ENCODE assay signal across 11 cellular contexts in the genomic region with DNA sequence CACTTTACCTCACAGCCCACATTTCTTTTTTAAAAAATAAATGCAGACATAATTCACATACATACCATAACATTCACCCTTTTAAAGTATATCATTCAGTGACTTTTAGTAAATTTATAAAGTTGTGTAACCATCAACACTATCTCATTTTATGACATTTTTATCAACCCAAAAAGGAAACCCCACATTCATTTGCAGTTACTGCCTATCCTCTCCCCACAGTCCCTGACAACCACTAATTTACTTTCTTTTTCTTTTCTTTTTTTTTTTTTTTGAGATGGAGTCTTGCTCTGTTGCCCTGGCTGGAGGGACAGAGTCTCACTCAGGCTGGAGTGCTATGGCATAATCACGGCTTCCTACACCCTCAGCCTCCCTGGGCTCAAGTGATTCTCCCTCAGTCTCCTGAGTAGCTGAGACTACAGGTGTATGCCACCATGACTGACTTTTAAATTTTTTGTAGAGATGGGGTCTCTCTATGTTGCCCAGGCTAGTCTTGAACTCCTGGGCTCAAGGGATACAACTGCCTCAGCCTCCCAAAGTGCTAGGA. TPM values are rescaled to one million over a fixed set of nuclear protein-coding genes. Genes with fewer than 3 reads are reported as not detected.
DNase-seq lines count a peak whose midpoint lies in the region; ATAC-seq and TF ChIP-seq lines count a peak whose summit lies in the region.
"Had no signal": no experiment of that assay in that cellular context is flagged by ENCODE, and none has a peak within 500 bp of the region (broad histone marks: within the 10 kb centered on the region; RNA-seq: fewer than 3 reads in every experiment).

No MANE protein-coding gene starts in this region.

- intact Hi-C loops in transverse colon (cut with DNase I; ENCODE audit: low total_unique reads): no loop called here

- no peak overlapping the region for H3K4me3 ChIP-seq in transverse colon
- H3K4me3 ChIP-seq: colonic mucosa had no signal

- no peak for TF ChIP-seq POLR2A in transverse colon (IDR thresholded peaks at IDR 0.05)

- no peaks in the 10 kb centered on the region for H3K9me3 ChIP-seq in transverse colon
- H3K9me3 ChIP-seq: colonic mucosa had no signal

- H3K9me3 Mint-ChIP-seq in activated naive CD4-positive, alpha-beta T cell treated with anti-CD3 and anti-CD28 coated beads, Interleukin-2, amount 50 U/mL, for 24 hours: no peaks in the 10 kb centered on the region
- no peaks in the 10 kb centered on the region for H3K9me3 Mint-ChIP-seq in activated naive CD4-positive, alpha-beta T cell treated with anti-CD3 and anti-CD28 coated beads, Interleukin-2, amount 50 U/mL, for 72 hours

- peak overlapping the region; percentile 81 to 93 (median 91) for H3K27ac ChIP-seq in transverse colon

- no peaks in the 10 kb centered on the region for H3K27me3 ChIP-seq in transverse colon
- H3K27me3 ChIP-seq: colonic mucosa had no signal

- H3K4me1 ChIP-seq in transverse colon: peaks cover 7 to 30% (median 18%) of the 10 kb centered on the region in 4 donors
- H3K4me1 ChIP-seq: colonic mucosa had no signal

- peak overlapping the region; percentile 65 for H3K27ac Mint-ChIP-seq in activated naive CD4-positive, alpha-beta T cell treated with anti-CD3 and anti-CD28 coated beads, Interleukin-2, amount 50 U/mL, for 24 hours
- H3K27ac Mint-ChIP-seq in activated naive CD4-positive, alpha-beta T cell treated with anti-CD3 and anti-CD28 coated beads, Interleukin-2, amount 50 U/mL, for 72 hours: peak overlapping the region; percentile 70 to 89

- peaks cover 33% of the 10 kb centered on the region for H3K4me1 Mint-ChIP-seq in activated naive CD4-positive, alpha-beta T cell treated with anti-CD3 and anti-CD28 coated beads, Interleukin-2, amount 50 U/mL, for 24 hours

- in situ Hi-C loops in transverse colon (cut with MboI; ENCODE audit: low pct_ligation_motif_present in 1 of 4, low pct_unique_long_range_greater_than_20kb in 1 of 4, low sequenced_read_pairs in 3 of 4): no loop called here

- peak overlapping the region; percentile 70 for H3K4me3 Mint-ChIP-seq in activated naive CD4-positive, alpha-beta T cell treated with anti-CD3 and anti-CD28 coated beads, Interleukin-2, amount 50 U/mL, for 24 hours

- H3K27me3 Mint-ChIP-seq in activated naive CD4-positive, alpha-beta T cell treated with anti-CD3 and anti-CD28 coated beads, Interleukin-2, amount 50 U/mL, for 24 hours: no peaks in the 10 kb centered on the region

- H3K36me3 ChIP-seq in transverse colon: no peaks in the 10 kb centered on the region
- H3K36me3 ChIP-seq: colonic mucosa had no signal

- no peak for ATAC-seq in activated naive CD4-positive, alpha-beta T cell treated with anti-CD3 and anti-CD28 coated beads, Interleukin-2, amount 50 U/mL, for 72 hours

- 74% methylated on average over 1 of the region's 1 CpG; no CpG with 5 or more reads in 1 of the 2 donors for WGBS in transverse colon (ENCODE audit: low coverage in 1 of 2), 2 donors

- TF ChIP-seq CTCF in transverse colon (IDR thresholded peaks at IDR 0.05): no peak

- H3K36me3 Mint-ChIP-seq in activated naive CD4-positive, alpha-beta T cell treated with anti-CD3 and anti-CD28 coated beads, Interleukin-2, amount 50 U/mL, for 24 hours: peaks cover 8% of the 10 kb centered on the region
- H3K36me3 Mint-ChIP-seq in activated naive CD4-positive, alpha-beta T cell treated with anti-CD3 and anti-CD28 coated beads, Interleukin-2, amount 50 U/mL, for 72 hours: peaks cover 0 to 4% of the 10 kb centered on the region in 2 donors

- DNase-seq in activated naive CD4-positive, alpha-beta T cell treated with anti-CD3 and anti-CD28 coated beads, Interleukin-2, amount 50 U/mL, for 16 hours: no peak
- DNase-seq in activated naive CD4-positive, alpha-beta T cell treated with anti-CD3 and anti-CD28 coated beads, Interleukin-2, amount 50 U/mL, for 72 hours (ENCODE audit: low spot score in 2 of 2): peak in 1 of 2 donors; percentile 46
- DNase-seq in mesenteric fat pad (ENCODE audit: low spot score) (peak; percentile 28), transverse colon (no peak), SW480 (ENCODE audit: low spot score) (no peak), nucleus accumbens (lab: John Stamatoyannopoulos, UW) (no peak), DMS 273 treated with DMSO at 0.1 percent for 48 hours (lab: John Stamatoyannopoulos, UW) (no peak)
- DNase-seq: colonic mucosa, NCI-H2029, SW 1271 had no signal

- no peak for TF ChIP-seq EP300 in transverse colon (IDR thresholded peaks at IDR 0.05; ENCODE audit: low read depth)

RNA-seq across cellular contexts. Expression of a gene that starts 1.5 kb away (rescaled TPM):
- 10 to 100 TPM; 55.6 to 57.4 TPM for total RNA-seq in activated naive CD4-positive, alpha-beta T cell treated with anti-CD3 and anti-CD28 coated beads, Interleukin-2, amount 50 U/mL, for 72 hours
- 43.2 TPM for total RNA-seq in mesenteric fat pad
- total RNA-seq in transverse colon: 10 to 100 TPM; 25.4 to 67.3 (median 37.5) TPM

RNA-seq across cellular contexts. Expression of a gene that starts 19.2 kb away (rescaled TPM):
- total RNA-seq in activated naive CD4-positive, alpha-beta T cell treated with anti-CD3 and anti-CD28 coated beads, Interleukin-2, amount 50 U/mL, for 72 hours: 10 to 100 TPM; 16.6 to 49.9 TPM
- total RNA-seq in mesenteric fat pad (38.1 TPM), transverse colon (10 to 100 TPM; 11.9 to 48.8 (median 23.1) TPM)

RNA-seq across cellular contexts. Expression of a gene that starts 53.8 kb away (rescaled TPM):
- total RNA-seq in activated naive CD4-positive, alpha-beta T cell treated with anti-CD3 and anti-CD28 coated beads, Interleukin-2, amount 50 U/mL, for 72 hours: 10 to 100 TPM; 17.1 to 33.9 TPM
- 19.4 TPM for total RNA-seq in mesenteric fat pad
- 100 to 1,000 TPM in 1 of 4 donors, 10 to 100 TPM in 3; 17.5 to 140 (median 28.0) TPM for total RNA-seq in transverse colon
